8 cellular contexts compared by ENCODE assay signal in genomic region chr13:26037302-26037701, GRCh38. TPM values are rescaled to one million over a fixed set of nuclear protein-coding genes. Genes with fewer than 3 reads are reported as not detected.
DNase-seq lines count a peak whose midpoint lies in the region; ATAC-seq and TF ChIP-seq lines count a peak whose summit lies in the region.

No MANE protein-coding gene starts in this region.

- peaks cover 7% of the 10 kb centered on the region for H3K9me3 Mint-ChIP-seq in WTC11

- POLR2A ChIA-PET in WTC11 (lab: Charles Lee), result interaction anchor here (1.0 kb wide), 1 partner anchor 14 kb away, joined by 7 read pairs; no protein-coding TSS in a partner anchor

- TF ChIP-seq CTCF in GM13976 (IDR thresholded peaks at IDR 0.05; ENCODE audit: borderline replicate concordance, control extremely low read depth, extremely low read depth, insufficient read depth, missing control alignments) (peak; percentile 34), WTC11 (IDR thresholded peaks at IDR 0.05) (peak; percentile 90)

- CTCF ChIA-PET in WTC11 (lab: Charles Lee), result interaction anchor here (0.5 to 3.1 kb wide), 31 partner anchors 10 to 1107 kb away, joined by 3 to 35 read pairs (median 4); partner anchors contain the start of gene SHISA2

- intact Hi-C loops in posterior vena cava (cut with DNase I), result no loop called here

- peak; percentile 42 for DNase-seq in ACHN
- no peak for DNase-seq in GM13976 (ENCODE audit: low spot score)
- DNase-seq in WTC11 (ENCODE audit: low spot score), result peak; percentile 87
- DNase-seq in iPS-NIHi11 (ENCODE audit: low spot score), result peak; percentile 80
- no peak for DNase-seq in posterior vena cava (ENCODE audit: low spot score)

- peaks cover 13% of the 10 kb centered on the region for H3K4me1 Mint-ChIP-seq in WTC11

- ATAC-seq in WTC11 (peak; percentile 99), HG03432 (IDR thresholded peaks at IDR 0.05; ENCODE audit: unreplicated experiment) (no peak), GM21390 (IDR thresholded peaks at IDR 0.05; ENCODE audit: unreplicated experiment) (no peak), GM18873 (IDR thresholded peaks at IDR 0.05; ENCODE audit: low FRiP score, unreplicated experiment) (no peak)

- no peak overlapping the region for H3K4me3 Mint-ChIP-seq in WTC11

- H3K27ac Mint-ChIP-seq in WTC11, result no peak overlapping the region

- in situ Hi-C loops in ACHN (cut with HindIII; ENCODE audit: low pct_ligation_motif_present, low pct_unique_long_range_greater_than_20kb, low sequenced_read_pairs) (no loop called here), GM13976 (cut with MboI; ENCODE audit: low sequenced_read_pairs, unreplicated experiment) (no loop called here)

- H3K27me3 Mint-ChIP-seq in WTC11 (ENCODE audit: low read depth), result no peaks in the 10 kb centered on the region

- H3K36me3 Mint-ChIP-seq in WTC11, result peaks cover 7% of the 10 kb centered on the region

TF ChIP-seq in WTC11, 78 proteins besides CTCF, POLR2A, EP300 and RAD21:
- TF ChIP-seq SMAD3 (CRISPR knock-in tag; IDR thresholded peaks at IDR 0.05; ENCODE audit: borderline replicate concordance), result no peak
- no peak for TF ChIP-seq MLX (CRISPR knock-in tag; IDR thresholded peaks at IDR 0.05)
- TF ChIP-seq NR2C2 (CRISPR knock-in tag; IDR thresholded peaks at IDR 0.05), result no peak
- no peak for TF ChIP-seq ZNF138 (CRISPR knock-in tag; conservative IDR thresholded peaks at IDR 0.05)
- no peak for TF ChIP-seq GTF2I (CRISPR knock-in tag; conservative IDR thresholded peaks at IDR 0.05)
- TF ChIP-seq TEAD1 (CRISPR knock-in tag; IDR thresholded peaks at IDR 0.05), result no peak
- no peak for TF ChIP-seq RELA (CRISPR knock-in tag; IDR thresholded peaks at IDR 0.05; ENCODE audit: borderline replicate concordance)
- TF ChIP-seq TCF7 (CRISPR knock-in tag; IDR thresholded peaks at IDR 0.05; ENCODE audit: low read depth), result no peak
- TF ChIP-seq FOXJ3 (CRISPR knock-in tag; IDR thresholded peaks at IDR 0.05; ENCODE audit: borderline replicate concordance), result no peak
- no peak for TF ChIP-seq ERG (CRISPR knock-in tag; IDR thresholded peaks at IDR 0.05)

RNA-seq across cellular contexts. Expression of gene SHISA2, which starts 14.5 kb away (rescaled TPM):
- total RNA-seq in WTC11 (2021) (12.9 to 20.5 TPM (median 13.3 TPM) in 3 replicates), posterior vena cava (1 to 10 TPM in 1 of 2 donors, under 1 TPM in 1; 0.97 to 1.2 TPM)

Comparison
In these comparisons a context has a peak if more than half of its experiments do, and no peak if none do; other contexts are left out.
1. DNase-seq: peak in ACHN (single experiment), WTC11 (single experiment) and iPS-NIHi11 (single experiment); none in GM13976 (single experiment) and posterior vena cava (single experiment).